ENCODE assay signal across 1 cellular context in genomic region chr2:238145851-238146250, GRCh38.
TF ChIP-seq lines count a peak whose summit lies in the region.

No MANE protein-coding gene starts in this region.

TF ChIP-seq in K562, 482 proteins besides CTCF, POLR2A, EP300 and RAD21:
- TF ChIP-seq ZNF444 (CRISPR knock-in tag; IDR thresholded peaks at IDR 0.05) (no peak), ZNF239 (CRISPR knock-in tag; IDR thresholded peaks at IDR 0.05) (no peak), CBX3 (IDR thresholded peaks at IDR 0.05; ENCODE audit: borderline replicate concordance in 1 of 2, low read length in 2 of 2) (no peak), ZNF384 (IDR thresholded peaks at IDR 0.05; ENCODE audit: low read depth, low read length) (no peak), HSF4 (CRISPR knock-in tag; IDR thresholded peaks at IDR 0.05; ENCODE audit: borderline replicate concordance) (no peak), ZNF23 (CRISPR knock-in tag; IDR thresholded peaks at IDR 0.05) (no peak), TAL1 (IDR thresholded peaks at IDR 0.05) (no peak), DPF2 (IDR thresholded peaks at IDR 0.05) (no peak), FIP1L1 (IDR thresholded peaks at IDR 0.05; ENCODE audit: low read depth, low read length, poor library complexity, severe bottlenecking) (no peak), ARID4B (CRISPR knock-in tag; IDR thresholded peaks at IDR 0.05) (no peak), DEAF1 (CRISPR knock-in tag; IDR thresholded peaks at IDR 0.05) (no peak), KDM5B (IDR thresholded peaks at IDR 0.05; ENCODE audit: insufficient replicate concordance, low read depth, low read length) (no peak), ZNF197 (CRISPR knock-in tag; IDR thresholded peaks at IDR 0.05; ENCODE audit: low read depth) (no peak), MTA3 (IDR thresholded peaks at IDR 0.05; ENCODE audit: borderline replicate concordance) (no peak), HMG20B (CRISPR knock-in tag; IDR thresholded peaks at IDR 0.05) (no peak), U2AF1 (optimal IDR thresholded peaks at IDR 0.05; ENCODE audit: low read depth, low read length) (no peak), MECOM (CRISPR knock-in tag; IDR thresholded peaks at IDR 0.05) (no peak)
- TF ChIP-seq, protein P1, sequence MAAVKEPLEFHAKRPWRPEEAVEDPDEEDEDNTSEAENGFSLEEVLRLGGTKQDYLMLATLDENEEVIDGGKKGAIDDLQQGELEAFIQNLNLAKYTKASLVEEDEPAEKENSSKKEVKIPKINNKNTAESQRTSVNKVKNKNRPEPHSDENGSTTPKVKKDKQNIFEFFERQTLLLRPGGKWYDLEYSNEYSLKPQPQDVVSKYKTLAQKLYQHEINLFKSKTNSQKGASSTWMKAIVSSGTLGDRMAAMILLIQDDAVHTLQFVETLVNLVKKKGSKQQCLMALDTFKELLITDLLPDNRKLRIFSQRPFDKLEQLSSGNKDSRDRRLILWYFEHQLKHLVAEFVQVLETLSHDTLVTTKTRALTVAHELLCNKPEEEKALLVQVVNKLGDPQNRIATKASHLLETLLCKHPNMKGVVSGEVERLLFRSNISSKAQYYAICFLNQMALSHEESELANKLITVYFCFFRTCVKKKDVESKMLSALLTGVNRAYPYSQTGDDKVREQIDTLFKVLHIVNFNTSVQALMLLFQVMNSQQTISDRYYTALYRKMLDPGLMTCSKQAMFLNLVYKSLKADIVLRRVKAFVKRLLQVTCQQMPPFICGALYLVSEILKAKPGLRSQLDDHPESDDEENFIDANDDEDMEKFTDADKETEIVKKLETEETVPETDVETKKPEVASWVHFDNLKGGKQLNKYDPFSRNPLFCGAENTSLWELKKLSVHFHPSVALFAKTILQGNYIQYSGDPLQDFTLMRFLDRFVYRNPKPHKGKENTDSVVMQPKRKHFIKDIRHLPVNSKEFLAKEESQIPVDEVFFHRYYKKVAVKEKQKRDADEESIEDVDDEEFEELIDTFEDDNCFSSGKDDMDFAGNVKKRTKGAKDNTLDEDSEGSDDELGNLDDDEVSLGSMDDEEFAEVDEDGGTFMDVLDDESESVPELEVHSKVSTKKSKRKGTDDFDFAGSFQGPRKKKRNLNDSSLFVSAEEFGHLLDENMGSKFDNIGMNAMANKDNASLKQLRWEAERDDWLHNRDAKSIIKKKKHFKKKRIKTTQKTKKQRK (IDR thresholded peaks at IDR 0.05; ENCODE audit: borderline replicate concordance, low read depth, low read length) = no peak
- TF ChIP-seq, protein P2, sequence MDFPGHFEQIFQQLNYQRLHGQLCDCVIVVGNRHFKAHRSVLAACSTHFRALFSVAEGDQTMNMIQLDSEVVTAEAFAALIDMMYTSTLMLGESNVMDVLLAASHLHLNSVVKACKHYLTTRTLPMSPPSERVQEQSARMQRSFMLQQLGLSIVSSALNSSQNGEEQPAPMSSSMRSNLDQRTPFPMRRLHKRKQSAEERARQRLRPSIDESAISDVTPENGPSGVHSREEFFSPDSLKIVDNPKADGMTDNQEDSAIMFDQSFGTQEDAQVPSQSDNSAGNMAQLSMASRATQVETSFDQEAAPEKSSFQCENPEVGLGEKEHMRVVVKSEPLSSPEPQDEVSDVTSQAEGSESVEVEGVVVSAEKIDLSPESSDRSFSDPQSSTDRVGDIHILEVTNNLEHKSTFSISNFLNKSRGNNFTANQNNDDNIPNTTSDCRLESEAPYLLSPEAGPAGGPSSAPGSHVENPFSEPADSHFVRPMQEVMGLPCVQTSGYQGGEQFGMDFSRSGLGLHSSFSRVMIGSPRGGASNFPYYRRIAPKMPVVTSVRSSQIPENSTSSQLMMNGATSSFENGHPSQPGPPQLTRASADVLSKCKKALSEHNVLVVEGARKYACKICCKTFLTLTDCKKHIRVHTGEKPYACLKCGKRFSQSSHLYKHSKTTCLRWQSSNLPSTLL (IDR thresholded peaks at IDR 0.05) = no peak
- TF ChIP-seq, protein P3, sequence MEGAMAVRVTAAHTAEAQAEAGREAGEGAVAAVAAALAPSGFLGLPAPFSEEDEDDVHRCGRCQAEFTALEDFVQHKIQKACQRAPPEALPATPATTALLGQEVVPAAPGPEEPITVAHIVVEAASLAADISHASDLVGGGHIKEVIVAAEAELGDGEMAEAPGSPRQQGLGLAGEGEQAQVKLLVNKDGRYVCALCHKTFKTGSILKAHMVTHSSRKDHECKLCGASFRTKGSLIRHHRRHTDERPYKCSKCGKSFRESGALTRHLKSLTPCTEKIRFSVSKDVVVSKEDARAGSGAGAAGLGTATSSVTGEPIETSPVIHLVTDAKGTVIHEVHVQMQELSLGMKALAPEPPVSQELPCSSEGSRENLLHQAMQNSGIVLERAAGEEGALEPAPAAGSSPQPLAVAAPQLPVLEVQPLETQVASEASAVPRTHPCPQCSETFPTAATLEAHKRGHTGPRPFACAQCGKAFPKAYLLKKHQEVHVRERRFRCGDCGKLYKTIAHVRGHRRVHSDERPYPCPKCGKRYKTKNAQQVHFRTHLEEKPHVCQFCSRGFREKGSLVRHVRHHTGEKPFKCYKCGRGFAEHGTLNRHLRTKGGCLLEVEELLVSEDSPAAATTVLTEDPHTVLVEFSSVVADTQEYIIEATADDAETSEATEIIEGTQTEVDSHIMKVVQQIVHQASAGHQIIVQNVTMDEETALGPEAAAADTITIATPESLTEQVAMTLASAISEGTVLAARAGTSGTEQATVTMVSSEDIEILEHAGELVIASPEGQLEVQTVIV (CRISPR knock-in tag; IDR thresholded peaks at IDR 0.05; ENCODE audit: borderline replicate concordance) = no peak
